Comparison of ENCODE assay signal across 1 cellular context in the genomic region with DNA sequence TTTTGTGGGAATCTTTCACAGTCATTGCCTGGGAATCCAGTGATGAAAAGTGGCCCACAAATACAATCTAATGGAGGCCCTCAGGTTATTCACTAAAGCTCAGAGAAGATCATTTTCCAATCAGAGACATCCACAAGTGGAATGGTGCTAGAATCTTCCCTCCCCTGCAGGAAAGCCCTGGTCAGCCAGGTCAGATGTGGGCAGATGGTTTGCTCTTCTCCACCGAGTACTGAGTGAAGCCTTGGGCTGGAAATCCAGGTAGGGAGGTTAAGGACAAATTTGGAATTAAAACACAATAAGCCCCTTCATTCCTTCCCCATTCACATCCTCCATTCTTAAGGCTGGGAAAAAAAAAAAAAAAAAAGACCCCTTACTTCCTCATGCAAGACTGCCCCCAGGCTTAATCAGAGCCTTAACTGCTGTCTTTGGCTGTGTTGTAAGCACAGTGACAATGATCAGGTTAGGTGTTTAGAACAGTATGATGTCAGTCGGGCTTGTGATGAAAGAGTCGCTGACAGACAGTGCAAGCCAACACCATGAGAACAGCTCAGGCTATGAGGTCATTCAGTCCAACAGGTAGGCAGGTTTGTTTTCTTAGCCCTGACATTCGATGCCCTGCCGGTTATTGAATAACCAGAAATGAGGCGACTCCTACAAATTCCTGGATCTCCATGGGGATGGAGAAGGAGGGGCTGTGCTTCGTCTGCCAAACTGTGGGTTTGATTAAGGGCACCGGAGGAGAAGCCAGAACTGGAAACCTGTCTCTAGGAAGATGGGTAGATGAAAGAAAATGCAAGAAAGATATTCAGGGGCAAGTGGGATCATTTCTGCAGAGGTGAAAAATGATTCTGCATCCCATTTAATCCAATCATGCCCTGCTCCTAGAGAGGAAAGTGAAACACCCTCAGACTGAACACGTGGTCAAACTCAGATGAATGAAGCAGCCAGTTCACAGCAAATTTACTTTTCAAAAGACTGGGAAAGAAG.
TF ChIP-seq lines count a peak whose summit lies in the region.

No MANE protein-coding gene starts in this region.

TF ChIP-seq in HepG2, 621 proteins besides CTCF, POLR2A, EP300 and RAD21 (continued from another document and continues in another):
- TF ChIP-seq, protein P1, sequence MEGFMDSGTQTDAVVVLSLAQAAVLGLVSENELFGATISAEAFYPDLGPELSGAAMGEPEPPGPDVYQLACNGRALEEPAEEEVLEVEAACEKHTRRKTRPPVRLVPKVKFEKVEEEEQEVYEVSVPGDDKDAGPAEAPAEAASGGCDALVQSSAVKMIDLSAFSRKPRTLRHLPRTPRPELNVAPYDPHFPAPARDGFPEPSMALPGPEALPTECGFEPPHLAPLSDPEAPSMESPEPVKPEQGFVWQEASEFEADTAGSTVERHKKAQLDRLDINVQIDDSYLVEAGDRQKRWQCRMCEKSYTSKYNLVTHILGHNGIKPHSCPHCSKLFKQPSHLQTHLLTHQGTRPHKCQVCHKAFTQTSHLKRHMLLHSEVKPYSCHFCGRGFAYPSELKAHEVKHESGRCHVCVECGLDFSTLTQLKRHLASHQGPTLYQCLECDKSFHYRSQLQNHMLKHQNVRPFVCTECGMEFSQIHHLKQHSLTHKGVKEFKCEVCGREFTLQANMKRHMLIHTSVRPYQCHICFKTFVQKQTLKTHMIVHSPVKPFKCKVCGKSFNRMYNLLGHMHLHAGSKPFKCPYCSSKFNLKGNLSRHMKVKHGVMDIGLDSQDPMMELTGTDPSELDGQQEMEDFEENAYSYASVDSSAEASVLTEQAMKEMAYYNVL (CRISPR knock-in tag; IDR thresholded peaks at IDR 0.05; ENCODE audit: borderline replicate concordance), result peak; percentile 54; the same call in 1 of the 2 replicates
- TF ChIP-seq HDAC2 (CRISPR knock-in tag; IDR thresholded peaks at IDR 0.05) (peak; percentile 77), EEA1 (CRISPR knock-in tag; IDR thresholded peaks at IDR 0.05; ENCODE audit: borderline replicate concordance) (no peak), STAG1 (CRISPR knock-in tag; IDR thresholded peaks at IDR 0.05) (peak; percentile 15; the same call in 1 of the 2 replicates), HOXA5 (CRISPR knock-in tag; IDR thresholded peaks at IDR 0.05) (no peak), ZNF207 (IDR thresholded peaks at IDR 0.05; ENCODE audit: borderline replicate concordance) (no peak), ETV5 (CRISPR knock-in tag; IDR thresholded peaks at IDR 0.05; ENCODE audit: borderline replicate concordance) (peak; percentile 28; the same call in 1 of the 2 replicates), ZNF790 (CRISPR knock-in tag; IDR thresholded peaks at IDR 0.05; ENCODE audit: borderline replicate concordance) (no peak), FOXO1 (CRISPR knock-in tag; IDR thresholded peaks at IDR 0.05) (peak; percentile 46; the same call in 1 of the 2 replicates), ZNF510 (CRISPR knock-in tag; IDR thresholded peaks at IDR 0.05; ENCODE audit: low read depth) (0 out of 2 replicates have a peak, but pooled peaks have one; percentile 66), RBM22 (optimal IDR thresholded peaks at IDR 0.05; ENCODE audit: low read length) (no peak), ZNF205 (CRISPR knock-in tag; IDR thresholded peaks at IDR 0.05) (no peak), SPEN (CRISPR knock-in tag; IDR thresholded peaks at IDR 0.05; ENCODE audit: low read depth) (peak; percentile 64; the same call in 1 of the 2 replicates), ZNF556 (CRISPR knock-in tag; IDR thresholded peaks at IDR 0.05; ENCODE audit: borderline replicate concordance) (peak; percentile 28; the same call in 1 of the 2 replicates), NCOA2 (CRISPR knock-in tag; IDR thresholded peaks at IDR 0.05) (peak; percentile 64; the same call in 1 of the 2 replicates), SIX4 (CRISPR knock-in tag; IDR thresholded peaks at IDR 0.05) (peak; percentile 91), BRCA1 (CRISPR knock-in tag; IDR thresholded peaks at IDR 0.05) (0 out of 2 replicates have a peak, but pooled peaks have one; percentile 29), ZNF441 (CRISPR knock-in tag; IDR thresholded peaks at IDR 0.05; ENCODE audit: borderline replicate concordance) (peak; percentile 54; the same call in 1 of the 2 replicates), ATF7 (IDR thresholded peaks at IDR 0.05) (peak; percentile 91), ATF7 (CRISPR knock-in tag; IDR thresholded peaks at IDR 0.05) (peak; percentile 97), POGZ (CRISPR knock-in tag; IDR thresholded peaks at IDR 0.05) (peak; percentile 41; the same call in 1 of the 2 replicates), ERF (CRISPR knock-in tag; IDR thresholded peaks at IDR 0.05) (peak; percentile 56; the same call in 1 of the 2 replicates), NR1H2 (CRISPR knock-in tag; IDR thresholded peaks at IDR 0.05; ENCODE audit: borderline replicate concordance, low read depth) (no peak), KLF11 (CRISPR knock-in tag; IDR thresholded peaks at IDR 0.05) (no peak), RFXAP (CRISPR knock-in tag; IDR thresholded peaks at IDR 0.05; ENCODE audit: borderline replicate concordance) (no peak; the same call in 1 of the 2 replicates), AKAP8 (CRISPR knock-in tag; IDR thresholded peaks at IDR 0.05) (no peak), KLF16 (CRISPR knock-in tag; IDR thresholded peaks at IDR 0.05) (peak in 1 of 2 experiments; percentile 63; a peak in 2 of 4 replicates)
- TF ChIP-seq, protein P2, sequence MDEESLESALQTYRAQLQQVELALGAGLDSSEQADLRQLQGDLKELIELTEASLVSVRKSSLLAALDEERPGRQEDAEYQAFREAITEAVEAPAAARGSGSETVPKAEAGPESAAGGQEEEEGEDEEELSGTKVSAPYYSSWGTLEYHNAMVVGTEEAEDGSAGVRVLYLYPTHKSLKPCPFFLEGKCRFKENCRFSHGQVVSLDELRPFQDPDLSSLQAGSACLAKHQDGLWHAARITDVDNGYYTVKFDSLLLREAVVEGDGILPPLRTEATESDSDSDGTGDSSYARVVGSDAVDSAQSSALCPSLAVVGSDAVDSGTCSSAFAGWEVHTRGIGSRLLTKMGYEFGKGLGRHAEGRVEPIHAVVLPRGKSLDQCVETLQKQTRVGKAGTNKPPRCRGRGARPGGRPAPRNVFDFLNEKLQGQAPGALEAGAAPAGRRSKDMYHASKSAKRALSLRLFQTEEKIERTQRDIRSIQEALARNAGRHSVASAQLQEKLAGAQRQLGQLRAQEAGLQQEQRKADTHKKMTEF (CRISPR knock-in tag; IDR thresholded peaks at IDR 0.05), result peak; percentile 75
- TF ChIP-seq, protein P3, sequence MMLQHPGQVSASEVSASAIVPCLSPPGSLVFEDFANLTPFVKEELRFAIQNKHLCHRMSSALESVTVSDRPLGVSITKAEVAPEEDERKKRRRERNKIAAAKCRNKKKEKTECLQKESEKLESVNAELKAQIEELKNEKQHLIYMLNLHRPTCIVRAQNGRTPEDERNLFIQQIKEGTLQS (CRISPR knock-in tag; IDR thresholded peaks at IDR 0.05), result peak; percentile 73
- TF ChIP-seq, protein P4, sequence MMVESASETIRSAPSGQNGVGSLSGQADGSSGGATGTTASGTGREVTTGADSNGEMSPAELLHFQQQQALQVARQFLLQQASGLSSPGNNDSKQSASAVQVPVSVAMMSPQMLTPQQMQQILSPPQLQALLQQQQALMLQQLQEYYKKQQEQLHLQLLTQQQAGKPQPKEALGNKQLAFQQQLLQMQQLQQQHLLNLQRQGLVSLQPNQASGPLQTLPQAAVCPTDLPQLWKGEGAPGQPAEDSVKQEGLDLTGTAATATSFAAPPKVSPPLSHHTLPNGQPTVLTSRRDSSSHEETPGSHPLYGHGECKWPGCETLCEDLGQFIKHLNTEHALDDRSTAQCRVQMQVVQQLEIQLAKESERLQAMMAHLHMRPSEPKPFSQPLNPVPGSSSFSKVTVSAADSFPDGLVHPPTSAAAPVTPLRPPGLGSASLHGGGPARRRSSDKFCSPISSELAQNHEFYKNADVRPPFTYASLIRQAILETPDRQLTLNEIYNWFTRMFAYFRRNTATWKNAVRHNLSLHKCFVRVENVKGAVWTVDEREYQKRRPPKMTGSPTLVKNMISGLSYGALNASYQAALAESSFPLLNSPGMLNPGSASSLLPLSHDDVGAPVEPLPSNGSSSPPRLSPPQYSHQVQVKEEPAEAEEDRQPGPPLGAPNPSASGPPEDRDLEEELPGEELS (CRISPR knock-in tag; IDR thresholded peaks at IDR 0.05), result peak; percentile 85
- TF ChIP-seq, protein P5, sequence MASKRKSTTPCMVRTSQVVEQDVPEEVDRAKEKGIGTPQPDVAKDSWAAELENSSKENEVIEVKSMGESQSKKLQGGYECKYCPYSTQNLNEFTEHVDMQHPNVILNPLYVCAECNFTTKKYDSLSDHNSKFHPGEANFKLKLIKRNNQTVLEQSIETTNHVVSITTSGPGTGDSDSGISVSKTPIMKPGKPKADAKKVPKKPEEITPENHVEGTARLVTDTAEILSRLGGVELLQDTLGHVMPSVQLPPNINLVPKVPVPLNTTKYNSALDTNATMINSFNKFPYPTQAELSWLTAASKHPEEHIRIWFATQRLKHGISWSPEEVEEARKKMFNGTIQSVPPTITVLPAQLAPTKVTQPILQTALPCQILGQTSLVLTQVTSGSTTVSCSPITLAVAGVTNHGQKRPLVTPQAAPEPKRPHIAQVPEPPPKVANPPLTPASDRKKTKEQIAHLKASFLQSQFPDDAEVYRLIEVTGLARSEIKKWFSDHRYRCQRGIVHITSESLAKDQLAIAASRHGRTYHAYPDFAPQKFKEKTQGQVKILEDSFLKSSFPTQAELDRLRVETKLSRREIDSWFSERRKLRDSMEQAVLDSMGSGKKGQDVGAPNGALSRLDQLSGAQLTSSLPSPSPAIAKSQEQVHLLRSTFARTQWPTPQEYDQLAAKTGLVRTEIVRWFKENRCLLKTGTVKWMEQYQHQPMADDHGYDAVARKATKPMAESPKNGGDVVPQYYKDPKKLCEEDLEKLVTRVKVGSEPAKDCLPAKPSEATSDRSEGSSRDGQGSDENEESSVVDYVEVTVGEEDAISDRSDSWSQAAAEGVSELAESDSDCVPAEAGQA (IDR thresholded peaks at IDR 0.05; ENCODE audit: low read depth), result peak; percentile 95
- TF ChIP-seq, protein P5 (CRISPR knock-in tag; IDR thresholded peaks at IDR 0.05; ENCODE audit: borderline replicate concordance), result no peak
- TF ChIP-seq, protein P6, sequence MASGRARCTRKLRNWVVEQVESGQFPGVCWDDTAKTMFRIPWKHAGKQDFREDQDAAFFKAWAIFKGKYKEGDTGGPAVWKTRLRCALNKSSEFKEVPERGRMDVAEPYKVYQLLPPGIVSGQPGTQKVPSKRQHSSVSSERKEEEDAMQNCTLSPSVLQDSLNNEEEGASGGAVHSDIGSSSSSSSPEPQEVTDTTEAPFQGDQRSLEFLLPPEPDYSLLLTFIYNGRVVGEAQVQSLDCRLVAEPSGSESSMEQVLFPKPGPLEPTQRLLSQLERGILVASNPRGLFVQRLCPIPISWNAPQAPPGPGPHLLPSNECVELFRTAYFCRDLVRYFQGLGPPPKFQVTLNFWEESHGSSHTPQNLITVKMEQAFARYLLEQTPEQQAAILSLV (CRISPR knock-in tag; IDR thresholded peaks at IDR 0.05; ENCODE audit: borderline replicate concordance), result 0 out of 2 replicates have a peak, but pooled peaks have one; percentile 34
- TF ChIP-seq, protein P7, sequence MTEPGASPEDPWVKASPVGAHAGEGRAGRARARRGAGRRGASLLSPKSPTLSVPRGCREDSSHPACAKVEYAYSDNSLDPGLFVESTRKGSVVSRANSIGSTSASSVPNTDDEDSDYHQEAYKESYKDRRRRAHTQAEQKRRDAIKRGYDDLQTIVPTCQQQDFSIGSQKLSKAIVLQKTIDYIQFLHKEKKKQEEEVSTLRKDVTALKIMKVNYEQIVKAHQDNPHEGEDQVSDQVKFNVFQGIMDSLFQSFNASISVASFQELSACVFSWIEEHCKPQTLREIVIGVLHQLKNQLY (CRISPR knock-in tag; IDR thresholded peaks at IDR 0.05), result peak; percentile 47; the same call in 1 of the 2 replicates
- TF ChIP-seq, protein P8, sequence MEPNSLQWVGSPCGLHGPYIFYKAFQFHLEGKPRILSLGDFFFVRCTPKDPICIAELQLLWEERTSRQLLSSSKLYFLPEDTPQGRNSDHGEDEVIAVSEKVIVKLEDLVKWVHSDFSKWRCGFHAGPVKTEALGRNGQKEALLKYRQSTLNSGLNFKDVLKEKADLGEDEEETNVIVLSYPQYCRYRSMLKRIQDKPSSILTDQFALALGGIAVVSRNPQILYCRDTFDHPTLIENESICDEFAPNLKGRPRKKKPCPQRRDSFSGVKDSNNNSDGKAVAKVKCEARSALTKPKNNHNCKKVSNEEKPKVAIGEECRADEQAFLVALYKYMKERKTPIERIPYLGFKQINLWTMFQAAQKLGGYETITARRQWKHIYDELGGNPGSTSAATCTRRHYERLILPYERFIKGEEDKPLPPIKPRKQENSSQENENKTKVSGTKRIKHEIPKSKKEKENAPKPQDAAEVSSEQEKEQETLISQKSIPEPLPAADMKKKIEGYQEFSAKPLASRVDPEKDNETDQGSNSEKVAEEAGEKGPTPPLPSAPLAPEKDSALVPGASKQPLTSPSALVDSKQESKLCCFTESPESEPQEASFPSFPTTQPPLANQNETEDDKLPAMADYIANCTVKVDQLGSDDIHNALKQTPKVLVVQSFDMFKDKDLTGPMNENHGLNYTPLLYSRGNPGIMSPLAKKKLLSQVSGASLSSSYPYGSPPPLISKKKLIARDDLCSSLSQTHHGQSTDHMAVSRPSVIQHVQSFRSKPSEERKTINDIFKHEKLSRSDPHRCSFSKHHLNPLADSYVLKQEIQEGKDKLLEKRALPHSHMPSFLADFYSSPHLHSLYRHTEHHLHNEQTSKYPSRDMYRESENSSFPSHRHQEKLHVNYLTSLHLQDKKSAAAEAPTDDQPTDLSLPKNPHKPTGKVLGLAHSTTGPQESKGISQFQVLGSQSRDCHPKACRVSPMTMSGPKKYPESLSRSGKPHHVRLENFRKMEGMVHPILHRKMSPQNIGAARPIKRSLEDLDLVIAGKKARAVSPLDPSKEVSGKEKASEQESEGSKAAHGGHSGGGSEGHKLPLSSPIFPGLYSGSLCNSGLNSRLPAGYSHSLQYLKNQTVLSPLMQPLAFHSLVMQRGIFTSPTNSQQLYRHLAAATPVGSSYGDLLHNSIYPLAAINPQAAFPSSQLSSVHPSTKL (CRISPR knock-in tag; IDR thresholded peaks at IDR 0.05), result peak; percentile 88
